8 cellular contexts compared by ENCODE assay signal in the genomic region with DNA sequence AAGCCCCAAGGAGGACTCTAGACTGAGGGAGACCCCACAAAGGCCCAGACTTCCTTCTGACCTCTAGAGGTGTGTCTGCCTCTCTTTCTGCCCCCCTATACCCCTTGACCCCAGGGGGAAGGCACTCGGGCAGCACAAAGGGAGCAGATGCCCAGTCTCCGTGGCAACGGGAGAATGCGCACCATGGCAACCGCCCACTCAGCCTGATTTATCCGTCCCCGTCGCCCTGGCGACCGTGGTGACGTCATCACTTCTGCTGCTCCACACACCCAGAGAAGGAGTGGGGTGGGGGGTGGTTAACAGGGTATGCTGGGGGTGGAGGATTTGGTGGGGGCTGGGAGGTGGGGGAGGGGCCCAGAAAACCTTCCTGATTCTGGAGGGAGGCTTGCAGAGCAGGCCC. TPM values are rescaled to one million over a fixed set of nuclear protein-coding genes. Genes with fewer than 3 reads are reported as not detected.
A peak's percentile ranks its signal among the peaks of the same experiment; 100 is the strongest.
DNase-seq lines count a peak whose midpoint lies in the region; ATAC-seq, FAIRE-seq and TF ChIP-seq lines count a peak whose summit lies in the region.

No MANE protein-coding gene starts in this region.

- no peak overlapping the region for H3K27ac Mint-ChIP-seq in stimulated activated naive CD8-positive, alpha-beta T cell treated with anti-CD3 and anti-CD28 coated beads, Interleukin-15, amount 100 ng/mL, for 72 hours

- TF ChIP-seq CTCF in esophagus muscularis mucosa (IDR thresholded peaks at IDR 0.05) (no peak), sigmoid colon (IDR thresholded peaks at IDR 0.05) (no peak)

- H3K4me1 Mint-ChIP-seq in stimulated activated naive CD8-positive, alpha-beta T cell treated with anti-CD3 and anti-CD28 coated beads, Interleukin-15, amount 100 ng/mL, for 72 hours = peaks cover 8% of the 10 kb centered on the region

- no peak overlapping the region for H3K4me3 ChIP-seq in esophagus muscularis mucosa
- no peak overlapping the region for H3K4me3 ChIP-seq in sigmoid colon

- no peaks in the 10 kb centered on the region for H3K9me3 ChIP-seq in esophagus muscularis mucosa
- H3K9me3 ChIP-seq in sigmoid colon = no peaks in the 10 kb centered on the region

- H3K27me3 Mint-ChIP-seq in stimulated activated naive CD8-positive, alpha-beta T cell treated with anti-CD3 and anti-CD28 coated beads, Interleukin-15, amount 100 ng/mL, for 72 hours = peaks cover 12% of the 10 kb centered on the region

- intact Hi-C loops in esophagus muscularis mucosa (cut with DNase I) = no loop called here
- intact Hi-C loops in sigmoid colon (cut with DNase I) = no loop called here

- H3K4me3 Mint-ChIP-seq in stimulated activated naive CD8-positive, alpha-beta T cell treated with anti-CD3 and anti-CD28 coated beads, Interleukin-15, amount 100 ng/mL, for 72 hours = no peak overlapping the region

- TF ChIP-seq POLR2A in esophagus muscularis mucosa (IDR thresholded peaks at IDR 0.05; ENCODE audit: low read depth) = no peak
- no peak for TF ChIP-seq POLR2A in GM12892 (IDR thresholded peaks at IDR 0.05; ENCODE audit: low read depth, low read length)
- no peak for TF ChIP-seq POLR2A in sigmoid colon (IDR thresholded peaks at IDR 0.05)

- H3K27ac ChIP-seq in esophagus muscularis mucosa (replicated peaks in 1 of 4) (no peak overlapping the region), sigmoid colon (no peak overlapping the region)

- no peak for ATAC-seq in stimulated activated naive CD8-positive, alpha-beta T cell treated with anti-CD3 and anti-CD28 coated beads, Interleukin-15, Interleukin-2, amounts not matched to agents 100 U/mL and 50 U/mL, for 24 hours
- no peak for ATAC-seq in stimulated activated naive CD8-positive, alpha-beta T cell treated with anti-CD3 and anti-CD28 coated beads, Interleukin-15, amount 100 ng/mL, for 72 hours
- ATAC-seq in GM18907 (IDR thresholded peaks at IDR 0.05; ENCODE audit: unreplicated experiment) = no peak

- 42% methylated on average over 11 of the region's 11 CpGs for WGBS in esophagus muscularis mucosa
- 68 to 83% methylated on average over 11 of the region's 11 CpGs for WGBS in sigmoid colon, 2 donors

- H3K27me3 ChIP-seq in esophagus muscularis mucosa (peaks cover 0 to 11% (median 0%) of the 10 kb centered on the region in 4 donors), sigmoid colon (peaks cover 0 to 12% (median 0%) of the 10 kb centered on the region in 3 donors)

- H3K9me3 Mint-ChIP-seq in stimulated activated naive CD8-positive, alpha-beta T cell treated with anti-CD3 and anti-CD28 coated beads, Interleukin-15, amount 100 ng/mL, for 72 hours = no peaks in the 10 kb centered on the region

- no peak for FAIRE-seq in GM12892 (lab: Jason Lieb, UNC)

- DNase-seq in stimulated activated naive CD8-positive, alpha-beta T cell treated with anti-CD3 and anti-CD28 coated beads, Interleukin-15, Interleukin-2, amounts not matched to agents 100 U/mL and 50 U/mL, for 24 hours = peak; percentile 45
- no peak for DNase-seq in stimulated activated naive CD8-positive, alpha-beta T cell treated with anti-CD3 and anti-CD28 coated beads, Interleukin-15, amount 100 ng/mL, for 72 hours
- DNase-seq in activated CD4-positive, alpha-beta T cell treated with anti-CD3 and anti-CD28 coated beads, Interleukin-2, amount 50 U/mL, for 24 hours (ENCODE audit: low read depth in 1 of 2, low spot score in 1 of 2) = peak; percentile 13 to 22
- DNase-seq in globus pallidus (ENCODE audit: low spot score) (peak; percentile 39), esophagus muscularis mucosa (ENCODE audit: extremely low spot score) (no peak), GM12892 (ENCODE audit: insufficient read length) (no peak), sigmoid colon (no peak)

- H3K4me1 ChIP-seq in esophagus muscularis mucosa = no peaks in the 10 kb centered on the region
- H3K4me1 ChIP-seq in sigmoid colon = no peaks in the 10 kb centered on the region

- H3K36me3 ChIP-seq in esophagus muscularis mucosa = no peaks in the 10 kb centered on the region
- no peaks in the 10 kb centered on the region for H3K36me3 ChIP-seq in sigmoid colon

- TF ChIP-seq EP300 in esophagus muscularis mucosa (IDR thresholded peaks at IDR 0.05) (no peak), sigmoid colon (IDR thresholded peaks at IDR 0.05) (no peak)

RNA-seq across cellular contexts. Expression of a gene that starts 6.4 kb away (rescaled TPM):
- total RNA-seq in esophagus muscularis mucosa = 1 to 10 TPM in 1 of 4 donors, under 1 TPM in 3; 0.23 to 1.0 (median 0.58) TPM
- not detected for polyA plus RNA-seq in GM12892 (2012; ENCODE audit: missing spikeins)
- 1 to 10 TPM; 1.3 to 4.3 (median 1.6) TPM for total RNA-seq in sigmoid colon
- polyA plus RNA-seq in sigmoid colon = 1 to 10 TPM in 1 of 3 donors, under 1 TPM in 2; 0.60 to 2.4 (median 0.69) TPM

RNA-seq across cellular contexts. Expression of a gene that starts 11.1 kb away (rescaled TPM):
- total RNA-seq in esophagus muscularis mucosa = 1 to 10 TPM in 1 of 4 donors, not detected in 3; 1.7 TPM
- polyA plus RNA-seq in GM12892 (2012; ENCODE audit: missing spikeins) = not detected
- 10 to 100 TPM in 1 of 4 donors, not detected in 3; 11.4 TPM for total RNA-seq in sigmoid colon
- polyA plus RNA-seq in sigmoid colon = under 1 TPM in 1 of 3 donors, not detected in 2; 0.39 TPM

RNA-seq across cellular contexts. Expression of a gene that starts 53.1 kb away (rescaled TPM):
- total RNA-seq in esophagus muscularis mucosa (10 to 100 TPM; 49.8 to 57.0 (median 56.5) TPM), sigmoid colon (10 to 100 TPM; 49.6 to 68.7 (median 66.9) TPM)
- 95.4 TPM for polyA plus RNA-seq in GM12892 (2012; ENCODE audit: missing spikeins)
- 10 to 100 TPM; 47.9 to 55.8 (median 51.7) TPM for polyA plus RNA-seq in sigmoid colon

Comparison
In these comparisons a context has a peak if more than half of its experiments do, and no peak if none do; other contexts are left out.
1. DNase-seq: peak in stimulated activated naive CD8-positive, alpha-beta T cell treated with anti-CD3 and anti-CD28 coated beads, Interleukin-15, Interleukin-2, amounts not matched to agents 100 U/mL and 50 U/mL, for 24 hours (single experiment), activated CD4-positive, alpha-beta T cell treated with anti-CD3 and anti-CD28 coated beads, Interleukin-2, amount 50 U/mL, for 24 hours (2 of 2) and globus pallidus (single experiment); none in stimulated activated naive CD8-positive, alpha-beta T cell treated with anti-CD3 and anti-CD28 coated beads, Interleukin-15, amount 100 ng/mL, for 72 hours (0 of 2), esophagus muscularis mucosa (single experiment), GM12892 (single experiment) and sigmoid colon (single experiment).